ENCODE assay signal across 12 cellular contexts in genomic region chr17:47810901-47811635, GRCh38. TPM values are rescaled to one million over a fixed set of nuclear protein-coding genes. Genes with fewer than 3 reads are reported as not detected.
DNase-seq lines count a peak whose midpoint lies in the region; ATAC-seq, FAIRE-seq and TF ChIP-seq lines count a peak whose summit lies in the region.
"Had no signal": no experiment of that assay in that cellular context is flagged by ENCODE, and none has a peak within 500 bp of the region (broad histone marks: within the 10 kb centered on the region; RNA-seq: fewer than 3 reads in every experiment).

No MANE protein-coding gene starts in this region.

- H3K27ac ChIP-seq in right lobe of liver (no peak overlapping the region), HepG2 (ENCODE audit: extremely low read length, insufficient read depth, low read length) (no peak overlapping the region), brain microvascular endothelial cell (peak overlapping the region; percentile 3), muscle layer of duodenum (ENCODE audit: low read length) (peak overlapping the region; percentile 63), upper lobe of right lung (peak overlapping the region; percentile 47)

- in situ Hi-C loops in HepG2 (cut with HindIII; ENCODE audit: extremely low pct_ligation_motif_present, low pct_unique_long_range_greater_than_20kb) (no loop called here), brain microvascular endothelial cell (cut with HindIII; ENCODE audit: low pct_ligation_motif_present, low sequenced_read_pairs) (no loop called here)

- H3K79me2 ChIP-seq in HepG2 (ENCODE audit: insufficient read depth, low read length) = no peaks in the 10 kb centered on the region

- WGBS in right lobe of liver (ENCODE audit: insufficient coverage, low coverage, low lambda C conversion rate, missing lambda C conversion rate) = 67% methylated on average over 9 of the region's 9 CpGs
- 96% methylated on average over 9 of the region's 9 CpGs for WGBS in HepG2 (ENCODE audit: low lambda C conversion rate)

- H3K36me3 ChIP-seq in right lobe of liver (no peaks in the 10 kb centered on the region), HepG2 (replicated peaks in 1 of 2; ENCODE audit: control insufficient read depth in 1 of 2, insufficient read depth in 2 of 2, low read length in 2 of 2) (peaks cover 12 to 16% of the 10 kb centered on the region in 2 experiments; a peak in 3 of 5 replicates), brain microvascular endothelial cell (replicated peaks) (peaks cover 33% of the 10 kb centered on the region), muscle layer of duodenum (ENCODE audit: control insufficient read depth in 1 of 2, insufficient read depth in 2 of 2, low read length in 2 of 2) (peaks cover 48 to 67% of the 10 kb centered on the region in 2 donors), upper lobe of right lung (peaks cover 71% of the 10 kb centered on the region)

- DNase-seq in right lobe of liver = peak in 2 of 3 donors; percentile 42 to 44
- DNase-seq in HepG2 (ENCODE audit: low spot score) = no peak
- DNase-seq in brain microvascular endothelial cell = no peak
- peak; percentile 59 for DNase-seq in upper lobe of right lung
- no peak for DNase-seq in ureter (ENCODE audit: low spot score)
- DNase-seq in DMS153 treated with DMSO at 0.1 percent for 48 hours (lab: John Stamatoyannopoulos, UW; ENCODE audit: unreplicated experiment) = no peak
- DNase-seq: hippocampal formation had no signal

- H3K27me3 ChIP-seq in right lobe of liver (no peaks in the 10 kb centered on the region), HepG2 (ENCODE audit: control insufficient read depth in 1 of 2, insufficient read depth in 2 of 2, low read length in 2 of 2) (no peaks in the 10 kb centered on the region), brain microvascular endothelial cell (replicated peaks) (no peaks in the 10 kb centered on the region), muscle layer of duodenum (ENCODE audit: low read depth, low read length) (no peaks in the 10 kb centered on the region), upper lobe of right lung (no peaks in the 10 kb centered on the region)

- BruUV-seq in HepG2 (replicated peaks; lab: Mats Ljungman, UMichigan) = no TSS peak

- H3K4me3 ChIP-seq in right lobe of liver = no peak overlapping the region
- no peak overlapping the region for H3K4me3 ChIP-seq in HepG2 (replicated peaks in 1 of 3; ENCODE audit: insufficient read depth in 1 of 3, low read depth in 2 of 3, low read length in 3 of 3)
- no peak overlapping the region for H3K4me3 ChIP-seq in brain microvascular endothelial cell (ENCODE audit: low read depth, low read length)
- no peak overlapping the region for H3K4me3 ChIP-seq in muscle layer of duodenum (ENCODE audit: low read depth in 1 of 2, low read length in 2 of 2)
- no peak overlapping the region for H3K4me3 ChIP-seq in upper lobe of right lung
- H3K4me3 ChIP-seq: skin epidermis had no signal

- no peak overlapping the region for H3K4me2 ChIP-seq in HepG2 (ENCODE audit: low read depth, low read length)

- TF ChIP-seq CTCF in right lobe of liver (IDR thresholded peaks at IDR 0.05) (no peak), HepG2 (CRISPR knock-in tag; IDR thresholded peaks at IDR 0.05) (no peak), brain microvascular endothelial cell (IDR thresholded peaks at IDR 0.05; ENCODE audit: low read depth, low read length, missing control alignments) (no peak), upper lobe of right lung (IDR thresholded peaks at IDR 0.05) (no peak)

- no peak for ATAC-seq in right lobe of liver
- ATAC-seq in HepG2 = no peak
- ATAC-seq in upper lobe of right lung = no peak
- no peak for ATAC-seq in GM18867 (IDR thresholded peaks at IDR 0.05; ENCODE audit: unreplicated experiment)

- no peak for TF ChIP-seq RAD21 in HepG2 (CRISPR knock-in tag; IDR thresholded peaks at IDR 0.05)

- TF ChIP-seq POLR2A in right lobe of liver (IDR thresholded peaks at IDR 0.05) (no peak), HepG2 (IDR thresholded peaks at IDR 0.05; ENCODE audit: insufficient read depth in 1 of 2, low read depth in 2 of 2, low read length in 2 of 2) (no peak)

- TF ChIP-seq EP300 in HepG2 (IDR thresholded peaks at IDR 0.05; ENCODE audit: low read depth in 2 of 2, low read length in 2 of 2) (no peak), HepG2 (CRISPR knock-in tag; IDR thresholded peaks at IDR 0.05; ENCODE audit: borderline replicate concordance) (no peak)

- H3K4me1 ChIP-seq in right lobe of liver (no peaks in the 10 kb centered on the region), HepG2 (ENCODE audit: insufficient read depth, low read length) (peaks cover 12% of the 10 kb centered on the region), muscle layer of duodenum (ENCODE audit: control insufficient read depth in 1 of 2, insufficient read depth in 2 of 2, low read length in 2 of 2) (no peaks in the 10 kb centered on the region), upper lobe of right lung (no peaks in the 10 kb centered on the region)

- no peak for FAIRE-seq in HepG2 (lab: Jason Lieb, UNC)

- H3K9me3 ChIP-seq in right lobe of liver = no peaks in the 10 kb centered on the region
- H3K9me3 ChIP-seq in HepG2 (ENCODE audit: low read length) = no peaks in the 10 kb centered on the region
- no peaks in the 10 kb centered on the region for H3K9me3 ChIP-seq in muscle layer of duodenum (ENCODE audit: control insufficient read depth in 1 of 2, low read length in 2 of 2)
- no peaks in the 10 kb centered on the region for H3K9me3 ChIP-seq in upper lobe of right lung

- H2AFZ ChIP-seq in HepG2 (ENCODE audit: low read length) = no peak overlapping the region

- no peak overlapping the region for H3K9ac ChIP-seq in HepG2 (ENCODE audit: insufficient read depth, low read depth, low read length)

- intact Hi-C loops in right lobe of liver (cut with DNase I) = no loop called here
- intact Hi-C loops in HepG2 (cut with micrococcal nuclease; ENCODE audit: unreplicated experiment) = no loop called here
- intact Hi-C loops in upper lobe of right lung (cut with DNase I) = no loop called here

- CTCF ChIA-PET in HepG2 (lab: Yijun Ruan, JAX; ENCODE audit: low intra/inter-chr PET ratio, low total read pairs) = no interaction called here

- H4K20me1 ChIP-seq in HepG2 (ENCODE audit: insufficient read depth, low read length) = no peaks in the 10 kb centered on the region

- POLR2A ChIA-PET in HepG2 (lab: Yijun Ruan, JAX) = no interaction called here

RNA-seq across cellular contexts. Expression of gene OSBPL7, which starts 10.5 kb away (rescaled TPM):
- total RNA-seq in right lobe of liver (1 to 10 TPM in 5 of 6 experiments, under 1 TPM in 1; 0.62 to 2.2 (median 1.4) TPM), HepG2 (2016; rRNA removed; fragmentation: Illumina TruSeq; extraction: Trizol) (1.0 and 4.7 TPM in 2 replicates), upper lobe of right lung (14.4 TPM), ureter (27.2 TPM)
- 4.5 and 4.7 TPM in 2 replicates for total RNA-seq in HepG2 (2016; cell fraction: cytosol; rRNA removed; fragmentation: Illumina TruSeq; extraction: Trizol; ENCODE audit: low read depth)
- 1.3 and 5.6 TPM in 2 replicates for total RNA-seq in HepG2 (2016; cell fraction: insoluble cytoplasmic fraction; rRNA removed; fragmentation: Illumina TruSeq; extraction: Trizol)
- total RNA-seq in HepG2 (2016; cell fraction: membrane; rRNA removed; fragmentation: Illumina TruSeq; extraction: Trizol) = 1.4 and 1.5 TPM in 2 replicates
- total RNA-seq in HepG2 (2016; cell fraction: nucleus; rRNA removed; fragmentation: Illumina TruSeq; extraction: Trizol) = 6.6 and 9.7 TPM in 2 replicates
- polyA plus RNA-seq in HepG2 (2011; rRNA removed) = 6.6 and 8.3 TPM in 2 replicates
- polyA plus RNA-seq in HepG2 (2011; cell fraction: cytosol; rRNA removed) = 0.99 and 1.7 TPM in 2 replicates
- polyA plus RNA-seq in HepG2 (2011; cell fraction: nucleus; rRNA removed) = 86.7 and 120 TPM in 2 replicates
- polyA plus RNA-seq in HepG2 (2012) = 4.1 and 5.4 TPM in 2 replicates
- polyA plus RNA-seq in HepG2 (2016; cell fraction: cytosol; fragmentation: Illumina TruSeq; extraction: Trizol; ENCODE audit: low read depth) = 0.20 and 0.32 TPM in 2 replicates
- polyA plus RNA-seq in HepG2 (2016; cell fraction: insoluble cytoplasmic fraction; fragmentation: Illumina TruSeq; extraction: Trizol; ENCODE audit: low read depth) = 0.56 and 1.2 TPM in 2 replicates
- 0.27 and 0.42 TPM in 2 replicates for polyA plus RNA-seq in HepG2 (2016; cell fraction: membrane; fragmentation: Illumina TruSeq; extraction: Trizol; ENCODE audit: low read depth)
- 20.6 and 21.2 TPM in 2 replicates for polyA plus RNA-seq in HepG2 (2016; cell fraction: nucleus; fragmentation: Illumina TruSeq; extraction: Trizol; ENCODE audit: insufficient read depth, low read depth)
- 7.4 and 11.6 TPM in 2 replicates for polyA minus RNA-seq in HepG2 (2011; rRNA and poly(A)+ RNA removed; ENCODE audit: low replicate concordance)
- polyA minus RNA-seq in HepG2 (2011; cell fraction: cytosol; rRNA and poly(A)+ RNA removed) = 1.6 TPM in 2 replicates
- 16.1 and 23.1 TPM in 2 replicates for polyA minus RNA-seq in HepG2 (2011; cell fraction: nucleus; rRNA and poly(A)+ RNA removed)

RNA-seq across cellular contexts. Expression of gene MRPL10, which starts 20.3 kb away (rescaled TPM):
- total RNA-seq in right lobe of liver (10 to 100 TPM; 14.4 to 26.1 (median 16.3) TPM), HepG2 (2016; rRNA removed; fragmentation: Illumina TruSeq; extraction: Trizol) (56.7 and 59.7 TPM in 2 replicates), upper lobe of right lung (29.2 TPM), ureter (38.2 TPM)
- 23.2 and 23.8 TPM in 2 replicates for total RNA-seq in HepG2 (2016; cell fraction: cytosol; rRNA removed; fragmentation: Illumina TruSeq; extraction: Trizol; ENCODE audit: low read depth)
- total RNA-seq in HepG2 (2016; cell fraction: insoluble cytoplasmic fraction; rRNA removed; fragmentation: Illumina TruSeq; extraction: Trizol) = 54.4 and 59.8 TPM in 2 replicates
- total RNA-seq in HepG2 (2016; cell fraction: membrane; rRNA removed; fragmentation: Illumina TruSeq; extraction: Trizol) = 57.6 and 61.5 TPM in 2 replicates
- total RNA-seq in HepG2 (2016; cell fraction: nucleus; rRNA removed; fragmentation: Illumina TruSeq; extraction: Trizol) = 27.0 and 27.8 TPM in 2 replicates
- 149 and 157 TPM in 2 replicates for polyA plus RNA-seq in HepG2 (2011; rRNA removed)
- 163 and 193 TPM in 2 replicates for polyA plus RNA-seq in HepG2 (2011; cell fraction: cytosol; rRNA removed)
- 84.2 and 97.9 TPM in 2 replicates for polyA plus RNA-seq in HepG2 (2011; cell fraction: nucleus; rRNA removed)
- 98.1 and 124 TPM in 2 replicates for polyA plus RNA-seq in HepG2 (2012)
- polyA plus RNA-seq in HepG2 (2016; cell fraction: cytosol; fragmentation: Illumina TruSeq; extraction: Trizol; ENCODE audit: low read depth) = 32.0 and 36.2 TPM in 2 replicates
- polyA plus RNA-seq in HepG2 (2016; cell fraction: insoluble cytoplasmic fraction; fragmentation: Illumina TruSeq; extraction: Trizol; ENCODE audit: low read depth) = 90.1 and 104 TPM in 2 replicates
- 63.3 and 69.4 TPM in 2 replicates for polyA plus RNA-seq in HepG2 (2016; cell fraction: membrane; fragmentation: Illumina TruSeq; extraction: Trizol; ENCODE audit: low read depth)
- 52.7 and 55.5 TPM in 2 replicates for polyA plus RNA-seq in HepG2 (2016; cell fraction: nucleus; fragmentation: Illumina TruSeq; extraction: Trizol; ENCODE audit: insufficient read depth, low read depth)
- polyA minus RNA-seq in HepG2 (2011; rRNA and poly(A)+ RNA removed; ENCODE audit: low replicate concordance) = 135 and 309 TPM in 2 replicates
- polyA minus RNA-seq in HepG2 (2011; cell fraction: cytosol; rRNA and poly(A)+ RNA removed) = 101 and 106 TPM in 2 replicates
- 28.0 and 36.1 TPM in 2 replicates for polyA minus RNA-seq in HepG2 (2011; cell fraction: nucleus; rRNA and poly(A)+ RNA removed)

RNA-seq across cellular contexts. Expression of gene LRRC46, which starts 20.4 kb away (rescaled TPM):
- total RNA-seq in right lobe of liver = under 1 TPM; 0.12 to 0.44 (median 0.35) TPM
- 0.09 and 0.13 TPM in 2 replicates for total RNA-seq in HepG2 (2016; rRNA removed; fragmentation: Illumina TruSeq; extraction: Trizol)
- total RNA-seq in HepG2 (2016; cell fraction: cytosol; rRNA removed; fragmentation: Illumina TruSeq; extraction: Trizol; ENCODE audit: low read depth) = 0.26 TPM in 1 of 2 replicates, not detected in the other
- total RNA-seq in HepG2 (2016; cell fraction: insoluble cytoplasmic fraction; rRNA removed; fragmentation: Illumina TruSeq; extraction: Trizol) = 0.15 and 0.22 TPM in 2 replicates
- total RNA-seq in HepG2 (2016; cell fraction: membrane; rRNA removed; fragmentation: Illumina TruSeq; extraction: Trizol) = 0.14 TPM in 1 of 2 replicates, not detected in the other
- total RNA-seq in HepG2 (2016; cell fraction: nucleus; rRNA removed; fragmentation: Illumina TruSeq; extraction: Trizol) = 0.43 TPM in 1 of 2 replicates, not detected in the other
- 0.09 and 0.16 TPM in 2 replicates for polyA plus RNA-seq in HepG2 (2011; rRNA removed)
- polyA plus RNA-seq in HepG2 (2011; cell fraction: cytosol; rRNA removed) = 0.15 and 0.18 TPM in 2 replicates
- polyA plus RNA-seq in HepG2 (2011; cell fraction: nucleus; rRNA removed) = 0.19 and 0.42 TPM in 2 replicates
- 0.70 and 0.75 TPM in 2 replicates for polyA plus RNA-seq in HepG2 (2012)
- 0.11 and 0.22 TPM in 2 replicates for polyA plus RNA-seq in HepG2 (2016; cell fraction: cytosol; fragmentation: Illumina TruSeq; extraction: Trizol; ENCODE audit: low read depth)
- 0.35 and 0.46 TPM in 2 replicates for polyA plus RNA-seq in HepG2 (2016; cell fraction: insoluble cytoplasmic fraction; fragmentation: Illumina TruSeq; extraction: Trizol; ENCODE audit: low read depth)
- polyA plus RNA-seq in HepG2 (2016; cell fraction: membrane; fragmentation: Illumina TruSeq; extraction: Trizol; ENCODE audit: low read depth) = 0.23 TPM in 2 replicates
- polyA plus RNA-seq in HepG2 (2016; cell fraction: nucleus; fragmentation: Illumina TruSeq; extraction: Trizol; ENCODE audit: insufficient read depth, low read depth) = 0.43 and 0.74 TPM in 2 replicates
- polyA minus RNA-seq in HepG2 (2011; rRNA and poly(A)+ RNA removed; ENCODE audit: low replicate concordance) = 0.46 and 1.2 TPM in 2 replicates
- 0.44 and 0.59 TPM in 2 replicates for polyA minus RNA-seq in HepG2 (2011; cell fraction: cytosol; rRNA and poly(A)+ RNA removed)
- polyA minus RNA-seq in HepG2 (2011; cell fraction: nucleus; rRNA and poly(A)+ RNA removed) = 0.62 TPM in 1 of 2 replicates, not detected in the other
- total RNA-seq in upper lobe of right lung = 1.1 TPM
- total RNA-seq in ureter = 0.31 TPM
- total RNA-seq: G401 had no signal

RNA-seq across cellular contexts. Expression of gene SCRN2, which starts 30.0 kb away (rescaled TPM):
- total RNA-seq in right lobe of liver (10 to 100 TPM; 18.1 to 25.7 (median 19.6) TPM), HepG2 (2016; rRNA removed; fragmentation: Illumina TruSeq; extraction: Trizol) (15.0 and 29.5 TPM in 2 replicates), upper lobe of right lung (30.5 TPM), ureter (36.5 TPM)
- 14.0 and 15.6 TPM in 2 replicates for total RNA-seq in HepG2 (2016; cell fraction: cytosol; rRNA removed; fragmentation: Illumina TruSeq; extraction: Trizol; ENCODE audit: low read depth)
- 14.9 and 29.8 TPM in 2 replicates for total RNA-seq in HepG2 (2016; cell fraction: insoluble cytoplasmic fraction; rRNA removed; fragmentation: Illumina TruSeq; extraction: Trizol)
- 9.4 and 10.4 TPM in 2 replicates for total RNA-seq in HepG2 (2016; cell fraction: membrane; rRNA removed; fragmentation: Illumina TruSeq; extraction: Trizol)
- total RNA-seq in HepG2 (2016; cell fraction: nucleus; rRNA removed; fragmentation: Illumina TruSeq; extraction: Trizol) = 38.4 and 39.4 TPM in 2 replicates
- 21.7 and 28.6 TPM in 2 replicates for polyA plus RNA-seq in HepG2 (2011; rRNA removed)
- polyA plus RNA-seq in HepG2 (2011; cell fraction: cytosol; rRNA removed) = 12.8 and 18.6 TPM in 2 replicates
- polyA plus RNA-seq in HepG2 (2011; cell fraction: nucleus; rRNA removed) = 254 and 255 TPM in 2 replicates
- polyA plus RNA-seq in HepG2 (2012) = 16.2 and 19.4 TPM in 2 replicates
- 2.8 and 3.6 TPM in 2 replicates for polyA plus RNA-seq in HepG2 (2016; cell fraction: cytosol; fragmentation: Illumina TruSeq; extraction: Trizol; ENCODE audit: low read depth)
- polyA plus RNA-seq in HepG2 (2016; cell fraction: insoluble cytoplasmic fraction; fragmentation: Illumina TruSeq; extraction: Trizol; ENCODE audit: low read depth) = 11.1 and 13.6 TPM in 2 replicates
- 4.4 and 5.4 TPM in 2 replicates for polyA plus RNA-seq in HepG2 (2016; cell fraction: membrane; fragmentation: Illumina TruSeq; extraction: Trizol; ENCODE audit: low read depth)
- polyA plus RNA-seq in HepG2 (2016; cell fraction: nucleus; fragmentation: Illumina TruSeq; extraction: Trizol; ENCODE audit: insufficient read depth, low read depth) = 76.0 and 78.1 TPM in 2 replicates
- polyA minus RNA-seq in HepG2 (2011; rRNA and poly(A)+ RNA removed; ENCODE audit: low replicate concordance) = 22.3 and 32.7 TPM in 2 replicates
- 4.6 and 7.0 TPM in 2 replicates for polyA minus RNA-seq in HepG2 (2011; cell fraction: cytosol; rRNA and poly(A)+ RNA removed)
- 42.1 and 48.9 TPM in 2 replicates for polyA minus RNA-seq in HepG2 (2011; cell fraction: nucleus; rRNA and poly(A)+ RNA removed)

RNA-seq across cellular contexts. Expression of gene SP6, which starts 39.9 kb away (rescaled TPM):
- total RNA-seq in right lobe of liver (under 1 TPM in 3 of 6 experiments, not detected in 3; 0.09 to 0.12 (median 0.11) TPM), HepG2 (2016; rRNA removed; fragmentation: Illumina TruSeq; extraction: Trizol) (0.07 TPM in 1 of 2 replicates, not detected in the other), upper lobe of right lung (8.5 TPM), ureter (9.2 TPM)
- total RNA-seq in HepG2 (2016; cell fraction: cytosol; rRNA removed; fragmentation: Illumina TruSeq; extraction: Trizol; ENCODE audit: low read depth) = not detected in 2 replicates
- 0.04 TPM in 1 of 2 replicates, not detected in the other for total RNA-seq in HepG2 (2016; cell fraction: insoluble cytoplasmic fraction; rRNA removed; fragmentation: Illumina TruSeq; extraction: Trizol)
- total RNA-seq in HepG2 (2016; cell fraction: membrane; rRNA removed; fragmentation: Illumina TruSeq; extraction: Trizol) = 0.03 and 0.10 TPM in 2 replicates
- not detected in 2 replicates for total RNA-seq in HepG2 (2016; cell fraction: nucleus; rRNA removed; fragmentation: Illumina TruSeq; extraction: Trizol)
- polyA plus RNA-seq in HepG2 (2011; rRNA removed) = 0.07 and 0.09 TPM in 2 replicates
- polyA plus RNA-seq in HepG2 (2011; cell fraction: cytosol; rRNA removed) = 0.05 and 0.07 TPM in 2 replicates
- 0.19 and 0.28 TPM in 2 replicates for polyA plus RNA-seq in HepG2 (2011; cell fraction: nucleus; rRNA removed)
- 0.09 TPM in 2 replicates for polyA plus RNA-seq in HepG2 (2012)
- not detected in 2 replicates for polyA plus RNA-seq in HepG2 (2016; cell fraction: cytosol; fragmentation: Illumina TruSeq; extraction: Trizol; ENCODE audit: low read depth)
- 0.09 TPM in 1 of 2 replicates, not detected in the other for polyA plus RNA-seq in HepG2 (2016; cell fraction: insoluble cytoplasmic fraction; fragmentation: Illumina TruSeq; extraction: Trizol; ENCODE audit: low read depth)
- not detected in 2 replicates for polyA plus RNA-seq in HepG2 (2016; cell fraction: membrane; fragmentation: Illumina TruSeq; extraction: Trizol; ENCODE audit: low read depth)
- 0.15 and 0.19 TPM in 2 replicates for polyA plus RNA-seq in HepG2 (2016; cell fraction: nucleus; fragmentation: Illumina TruSeq; extraction: Trizol; ENCODE audit: insufficient read depth, low read depth)
- 0.04 and 0.05 TPM in 2 replicates for polyA minus RNA-seq in HepG2 (2011; rRNA and poly(A)+ RNA removed; ENCODE audit: low replicate concordance)
- polyA minus RNA-seq in HepG2 (2011; cell fraction: cytosol; rRNA and poly(A)+ RNA removed) = not detected in 2 replicates
- polyA minus RNA-seq in HepG2 (2011; cell fraction: nucleus; rRNA and poly(A)+ RNA removed) = not detected in 2 replicates
- total RNA-seq: B cell had no signal

Comparison
In these comparisons a context has a peak if more than half of its experiments do, and no peak if none do; other contexts are left out.
1. DNase-seq: peak in right lobe of liver (2 of 3) and upper lobe of right lung (single experiment); none in HepG2 (single experiment), brain microvascular endothelial cell (single experiment), ureter (single experiment) and DMS153 treated with DMSO at 0.1 percent for 48 hours (single experiment).
2. H3K27ac ChIP-seq: peak in brain microvascular endothelial cell (single experiment), muscle layer of duodenum (single experiment) and upper lobe of right lung (single experiment); none in right lobe of liver (0 of 3) and HepG2 (single experiment).